ENCODE assay signal across 18 cellular contexts in genomic region chr4:6301051-6301731, GRCh38. TPM values are rescaled to one million over a fixed set of nuclear protein-coding genes. Genes with fewer than 3 reads are reported as not detected.
DNase-seq lines count a peak whose midpoint lies in the region; ATAC-seq and TF ChIP-seq lines count a peak whose summit lies in the region.
"Had no signal": no experiment of that assay in that cellular context is flagged by ENCODE, and none has a peak within 500 bp of the region (broad histone marks: within the 10 kb centered on the region; RNA-seq: fewer than 3 reads in every experiment).

No MANE protein-coding gene starts in this region.

- in situ Hi-C loops in IMR-90 (cut with MboI; ENCODE audit: low sequenced_read_pairs) = no loop called here

- H3K14ac ChIP-seq in IMR-90 (replicated peaks; ENCODE audit: low read depth, low read length) = no peak overlapping the region

- no peak overlapping the region for H3K4me3 ChIP-seq in IMR-90 (ENCODE audit: insufficient read depth, low read depth, low read length)
- H3K4me3 ChIP-seq in osteoblast (ENCODE audit: insufficient read depth, low read length) = no peak overlapping the region
- H3K4me3 ChIP-seq: GM12878, GM23248 had no signal

- no peaks in the 10 kb centered on the region for H3K79me1 ChIP-seq in IMR-90 (ENCODE audit: low read depth in 1 of 2, low read length in 2 of 2)

- no peak overlapping the region for H4K91ac ChIP-seq in IMR-90 (ENCODE audit: insufficient read depth, low read depth, low read length)

- H3K4me1 Mint-ChIP-seq in endothelial cell (ENCODE audit: unreplicated experiment) = no peaks in the 10 kb centered on the region
- H3K4me1 Mint-ChIP-seq: CD14-positive monocyte; CD8-positive, alpha-beta memory T cell had no signal

- no peak overlapping the region for H3K56ac ChIP-seq in IMR-90 (ENCODE audit: extremely low read depth, insufficient read depth, low read length)

- H3K27ac ChIP-seq in IMR-90 (ENCODE audit: insufficient read depth, low read length) = no peak overlapping the region
- no peak overlapping the region for H3K27ac ChIP-seq in osteoblast (ENCODE audit: low read depth, low read length)
- H3K27ac ChIP-seq: GM23248 had no signal

- POLR2A ChIA-PET in IMR-90 (lab: Charles Lee; ENCODE audit: unreplicated experiment) = no interaction called here

- no peak overlapping the region for H2BK120ac ChIP-seq in IMR-90 (ENCODE audit: low read depth, low read length)

- no peak for TF ChIP-seq RAD21 in IMR-90 (IDR thresholded peaks at IDR 0.05; ENCODE audit: low read length)

- intact Hi-C loops in IMR-90 (cut with micrococcal nuclease) = no loop called here

- TF ChIP-seq CTCF in IMR-90 (conservative IDR thresholded peaks at IDR 0.05; ENCODE audit: low read depth, low read length) (no peak), endothelial cell (IDR thresholded peaks at IDR 0.05; ENCODE audit: unreplicated experiment) (no peak), osteoblast (IDR thresholded peaks at IDR 0.05; ENCODE audit: extremely low read depth, low read depth, low read length) (no peak)

- no peak overlapping the region for H3K23ac ChIP-seq in IMR-90 (ENCODE audit: low read depth, low read length)

- no peak overlapping the region for H2BK15ac ChIP-seq in IMR-90 (ENCODE audit: low read depth, low read length)

- DNase-seq in IMR-90 (no peak), endothelial cell (ENCODE audit: low spot score) (no peak), osteoblast (ENCODE audit: insufficient read length, low spot score, missing footprints) (peak; percentile 87), NCI-H2171 treated with DMSO at 0.1 percent for 48 hours (lab: John Stamatoyannopoulos, UW) (no peak)
- DNase-seq in stimulated activated CD4-positive, alpha-beta T cell treated with anti-CD3 and anti-CD28 coated beads, Interleukin-2, amount 100 ng/mL, for 24 hours = no peak
- DNase-seq in stimulated activated CD4-positive, alpha-beta T cell treated with anti-CD3 and anti-CD28 coated beads, Interleukin-4, amount 100 ng/mL, for 1 hour = no peak
- DNase-seq: CD4-positive, alpha-beta T cell; CD8-positive, alpha-beta memory T cell; DMS 273 treated with DMSO at 0.1 percent for 48 hours; DMS79; EL; GDM1; GM23248; H7; HCEC 1CT had no signal

- peak overlapping the region; percentile 30 for H3K27ac Mint-ChIP-seq in endothelial cell (ENCODE audit: unreplicated experiment)
- H3K27ac Mint-ChIP-seq: CD4-positive, alpha-beta T cell; CD8-positive, alpha-beta memory T cell had no signal

- H4K8ac ChIP-seq in IMR-90 (ENCODE audit: low read depth in 2 of 2, low read length in 2 of 2) = no peak overlapping the region

- H3K4me2 ChIP-seq in IMR-90 (ENCODE audit: low read depth, low read length) = no peak overlapping the region
- no peak overlapping the region for H3K4me2 ChIP-seq in osteoblast (ENCODE audit: insufficient read depth, low read length)

- H3K9me3 ChIP-seq in IMR-90 (ENCODE audit: control insufficient read depth, insufficient read depth, low read length) (no peaks in the 10 kb centered on the region), osteoblast (ENCODE audit: low read depth, low read length) (no peaks in the 10 kb centered on the region)

- no peaks in the 10 kb centered on the region for H3K27me3 ChIP-seq in IMR-90 (ENCODE audit: control insufficient read depth, insufficient read depth, low read length)
- no peaks in the 10 kb centered on the region for H3K27me3 ChIP-seq in osteoblast (ENCODE audit: insufficient read depth, low read length)

- no peaks in the 10 kb centered on the region for H3K79me2 ChIP-seq in osteoblast (ENCODE audit: insufficient read depth, low read length)

- H3K36me3 Mint-ChIP-seq in endothelial cell (ENCODE audit: low read depth, unreplicated experiment) = peaks cover 38% of the 10 kb centered on the region
- H3K36me3 Mint-ChIP-seq: CD14-positive monocyte had no signal

- no peak overlapping the region for H2BK20ac ChIP-seq in IMR-90 (ENCODE audit: low read depth, low read length)

- H2AFZ ChIP-seq in IMR-90 (replicated peaks; ENCODE audit: low read length, poor library complexity) (no peak overlapping the region), osteoblast (ENCODE audit: low read length) (no peak overlapping the region)
- H2AFZ ChIP-seq: GM23248 had no signal

- H3K36me3 ChIP-seq in IMR-90 (ENCODE audit: control insufficient read depth, insufficient read depth, low read length) (peaks cover 53% of the 10 kb centered on the region), osteoblast (ENCODE audit: insufficient read depth, low read length) (peaks cover 3% of the 10 kb centered on the region)

- H3K9me3 Mint-ChIP-seq in endothelial cell (ENCODE audit: unreplicated experiment) = no peaks in the 10 kb centered on the region
- H3K9me3 Mint-ChIP-seq: CD4-positive, alpha-beta T cell; CD8-positive, alpha-beta memory T cell had no signal

- H4K5ac ChIP-seq in IMR-90 (ENCODE audit: low read depth, low read length) = no peak overlapping the region

- dilution Hi-C loops in IMR-90 (cut with HindIII; ENCODE audit: low sequenced_read_pairs, unreplicated experiment) = no loop called here

- no peak for TF ChIP-seq POLR2A in IMR-90 (IDR thresholded peaks at IDR 0.05; ENCODE audit: low read depth, low read length)

- H3K4me3 Mint-ChIP-seq in endothelial cell (ENCODE audit: unreplicated experiment) = peak overlapping the region; percentile 66
- H3K4me3 Mint-ChIP-seq: CD14-positive monocyte; CD4-positive, alpha-beta T cell; CD8-positive, alpha-beta memory T cell had no signal

- H3K9me1 ChIP-seq in IMR-90 (ENCODE audit: insufficient read depth, low read length) = peaks cover 19% of the 10 kb centered on the region

- no peak overlapping the region for H2AK5ac ChIP-seq in IMR-90 (ENCODE audit: low read depth, low read length)

- ATAC-seq in IMR-90 (ENCODE audit: low read depth) = no peak
- no peak for ATAC-seq in HG03175 (IDR thresholded peaks at IDR 0.05; ENCODE audit: unreplicated experiment)
- ATAC-seq: GM12878 had no signal

- no peak overlapping the region for H3K4ac ChIP-seq in IMR-90 (ENCODE audit: low read depth, low read length)

- BruUV-seq in IMR-90 (replicated peaks; lab: Mats Ljungman, UMichigan) = TSS peak; percentile 72

- H3K27me3 Mint-ChIP-seq in endothelial cell (ENCODE audit: unreplicated experiment) = peaks cover 14% of the 10 kb centered on the region

- no peak overlapping the region for H2AK9ac ChIP-seq in IMR-90 (replicated peaks; ENCODE audit: low read depth, low read length, poor library complexity)

- H2BK5ac ChIP-seq in IMR-90 (ENCODE audit: low read depth, low read length, poor library complexity, severe bottlenecking) = no peak overlapping the region

- H4K20me1 ChIP-seq in IMR-90 (ENCODE audit: insufficient read depth, low read length) (peaks cover 9% of the 10 kb centered on the region), osteoblast (ENCODE audit: insufficient read depth, low read length) (peaks cover 4% of the 10 kb centered on the region)

- H3K4me1 ChIP-seq in IMR-90 (ENCODE audit: control insufficient read depth, insufficient read depth, low read length) (peaks cover 2% of the 10 kb centered on the region; the same call in 1 of the 2 replicates), osteoblast (ENCODE audit: insufficient read depth, low read length) (no peaks in the 10 kb centered on the region)

- no peak overlapping the region for H3K18ac ChIP-seq in IMR-90 (ENCODE audit: low read depth, low read length)

- 90% methylated on average over 17 of the region's 35 CpGs; no CpG with 5 or more reads in 1 of the 2 experiments for WGBS in IMR-90 (ENCODE audit: extremely low coverage in 2 of 2, insufficient read length in 1 of 2), 2 experiments

- no peak overlapping the region for H3K9ac ChIP-seq in IMR-90 (ENCODE audit: low read depth, low read length)
- H3K9ac ChIP-seq: GM23248 had no signal

- CTCF ChIA-PET in IMR-90 (lab: Yijun Ruan, JAX) = no interaction called here

TF ChIP-seq in IMR-90, 13 proteins besides CTCF, POLR2A, EP300 and RAD21:
- TF ChIP-seq MAZ (IDR thresholded peaks at IDR 0.05; ENCODE audit: borderline replicate concordance, low read depth, low read length) = no peak
- no peak for TF ChIP-seq RCOR1 (IDR thresholded peaks at IDR 0.05; ENCODE audit: insufficient replicate concordance, low read length)
- TF ChIP-seq SMC3 (IDR thresholded peaks at IDR 0.05; ENCODE audit: low read depth, low read length) = no peak
- TF ChIP-seq BHLHE40 (IDR thresholded peaks at IDR 0.05; ENCODE audit: low read depth, low read length) = no peak
- no peak for TF ChIP-seq MXI1 (IDR thresholded peaks at IDR 0.05; ENCODE audit: borderline replicate concordance, low read depth, low read length)
- no peak for TF ChIP-seq RFX5 (IDR thresholded peaks at IDR 0.05; ENCODE audit: low read depth, low read length)
- no peak for TF ChIP-seq CEBPB (IDR thresholded peaks at IDR 0.05; ENCODE audit: low read depth, low read length)
- no peak for TF ChIP-seq ELK1 (IDR thresholded peaks at IDR 0.05; ENCODE audit: borderline replicate concordance, low read depth, low read length)
- TF ChIP-seq FOS (IDR thresholded peaks at IDR 0.05; ENCODE audit: low read depth, low read length) = no peak
- no peak for TF ChIP-seq CHD1 (IDR thresholded peaks at IDR 0.05; ENCODE audit: low read depth, low read length)
- no peak for TF ChIP-seq MAFK (IDR thresholded peaks at IDR 0.05; ENCODE audit: low read depth, low read length)
- no peak for TF ChIP-seq NFE2L2 (IDR thresholded peaks at IDR 0.05; ENCODE audit: low read depth, low read length)
- TF ChIP-seq USF2 (IDR thresholded peaks at IDR 0.05; ENCODE audit: low read depth, low read length) = no peak

RNA-seq across cellular contexts. Expression of gene WFS1, which starts 31.5 kb away (rescaled TPM):
- total RNA-seq in IMR-90 (2012; rRNA removed) (9.7 TPM in 2 replicates), endothelial cell (ENCODE audit: unreplicated experiment) (53.2 TPM), osteoblast (12.1 and 17.0 TPM in 2 replicates)
- 42.4 and 47.7 TPM in 2 replicates for polyA plus RNA-seq in IMR-90 (2012; rRNA removed)
- polyA plus RNA-seq in IMR-90 (2012; cell fraction: cytosol; rRNA removed) = 22.0 and 71.4 TPM in 2 replicates
- polyA plus RNA-seq in IMR-90 (2012; cell fraction: nucleus; rRNA removed; ENCODE audit: low replicate concordance) = 50.6 and 96.4 TPM in 2 replicates
